In genomic region chr22:32361257-32361656, GRCh38 we compare ENCODE assay signal across 41 cellular contexts. TPM values are rescaled to one million over a fixed set of nuclear protein-coding genes. Genes with fewer than 3 reads are reported as not detected.
"Had no signal": no experiment of that assay in that cellular context is flagged by ENCODE, and none has a peak within 500 bp of the region (broad histone marks: within the 10 kb centered on the region; RNA-seq: fewer than 3 reads in every experiment).

No MANE protein-coding gene starts in this region.

- ATAC-seq: activated CD4-positive, alpha-beta T cell treated with anti-CD3 and anti-CD28 coated beads for 36 hours; activated CD4-positive, CD25-positive, alpha-beta regulatory T cell treated with anti-CD3 and anti-CD28 coated beads, Interleukin-2, amount 50 U/mL, for 24 hours; activated CD8-positive, alpha-beta T cell treated with anti-CD3 and anti-CD28 coated beads for 36 hours; activated naive CD8-positive, alpha-beta T cell treated with anti-CD3 and anti-CD28 coated beads, Interleukin-2, amount 50 U/mL, for 24 hours; activated T-cell treated with anti-CD3 and anti-CD28 coated beads, Interleukin-2, amount 50 U/mL, for 4 hours; activated T-cell treated with anti-CD3 and anti-CD28 coated beads, Interleukin-2, amount 50 U/mL, for 72 hours; activated T-helper 17 cell treated with anti-CD3 and anti-CD28 coated beads, Interleukin-2, amount 50 U/mL, for 72 hours had no signal

- H3K9me3 ChIP-seq: ascending aorta had no signal

- FAIRE-seq: bronchial epithelial cell, TTC549 had no signal

- H3K4me3 ChIP-seq: ascending aorta, cardiac muscle cell had no signal

- DNase-seq: activated CD4-positive, alpha-beta memory T cell treated with anti-CD3 and anti-CD28 coated beads for 36 hours; activated CD4-positive, alpha-beta T cell treated with anti-CD3 and anti-CD28 coated beads for 1 hour; activated CD4-positive, alpha-beta T cell treated with anti-CD3 and anti-CD28 coated beads for 36 hours; activated CD4-positive, alpha-beta T cell treated with anti-CD3 and anti-CD28 coated beads for 48 hours; activated CD4-positive, alpha-beta T cell treated with anti-CD3 and anti-CD28 coated beads, Interleukin-2, amount 50 U/mL, for 1 hour; activated CD4-positive, alpha-beta T cell treated with anti-CD3 and anti-CD28 coated beads, Interleukin-2, amount 50 U/mL, for 4 hours; activated CD4-positive, CD25-positive, alpha-beta regulatory T cell; activated CD8-positive, alpha-beta memory T cell treated with anti-CD3 and anti-CD28 coated beads, Interleukin-2, amount 50 U/mL, for 4 hours; activated CD8-positive, alpha-beta T cell treated with anti-CD3 and anti-CD28 coated beads for 36 hours; activated gamma-delta T cell; activated naive CD4-positive, alpha-beta T cell treated with anti-CD3 and anti-CD28 coated beads, Interleukin-2, amount 10 ng/mL, durations not matched to agents 7 days and 5 days; activated naive CD4-positive, alpha-beta T cell treated with Interleukin-2 at 50 U/mL for 16 hours; activated naive CD8-positive, alpha-beta T cell treated with anti-CD3 and anti-CD28 coated beads, Interleukin-2, amount 10 ng/mL, durations not matched to agents 7 days and 5 days; activated naive CD8-positive, alpha-beta T cell treated with anti-CD3 and anti-CD28 coated beads, Interleukin-2, amount 50 U/mL, for 24 hours; activated T-cell treated with anti-CD3 and anti-CD28 coated beads for 4 hours; activated T-cell treated with anti-CD3 and anti-CD28 coated beads, Interleukin-2, amount 50 U/mL, for 1 hour; activated T-cell treated with anti-CD3 and anti-CD28 coated beads, Interleukin-2, amount 50 U/mL, for 4 hours; activated T-cell treated with anti-CD3 and anti-CD28 coated beads, Interleukin-2, amount 50 U/mL, for 72 hours; amygdala; anterior cingulate cortex; caudate nucleus; cerebellar nuclear complex; T-helper 1 cell; T-helper 2 cell; T-helper 9 cell had no signal

- H3K27ac Mint-ChIP-seq: activated CD4-positive, alpha-beta memory T cell treated with anti-CD3 and anti-CD28 coated beads for 36 hours; activated CD4-positive, alpha-beta T cell treated with anti-CD3 and anti-CD28 coated beads for 36 hours; activated CD8-positive, alpha-beta T cell treated with anti-CD3 and anti-CD28 coated beads for 36 hours; activated naive CD4-positive, alpha-beta T cell treated with anti-CD3 and anti-CD28 coated beads, Interleukin-2, amount 10 ng/mL, durations not matched to agents 7 days and 5 days; activated naive CD4-positive, alpha-beta T cell treated with anti-CD3 and anti-CD28 coated beads, Interleukin-2, amount 50 U/mL, for 24 hours; activated naive CD8-positive, alpha-beta T cell; activated naive CD8-positive, alpha-beta T cell treated with anti-CD3 and anti-CD28 coated beads, Interleukin-2, amount 10 ng/mL, durations not matched to agents 7 days and 5 days; activated naive CD8-positive, alpha-beta T cell treated with anti-CD3 and anti-CD28 coated beads, Interleukin-2, amount 50 U/mL, for 24 hours; activated T-cell treated with anti-CD3 and anti-CD28 coated beads, Interleukin-2, amount 50 U/mL, for 72 hours; activated T-helper 1 cell treated with anti-CD3 and anti-CD28 coated beads, Interleukin-12 subunit alpha, Interleukin-12 subunit beta, Interleukin-2, Interleukin-4 antibody, amounts not matched to agents 30 ng/mL and 10 ng/mL and 1 ng/mL, durations not matched to agents 14 hours and 24 hours and 36 hours; activated T-helper 17 cell treated with anti-CD3 and anti-CD28 coated beads, Interleukin-2, amount 50 U/mL, for 72 hours; brain; T-helper 1 cell treated with Interleukin-12 subunit alpha and Interleukin-12 subunit beta and Interleukin-4 antibody, amounts not matched to agents 30 μg/mL and 1 μg/mL, for 36 hours; T-helper 2 cell treated with Interferon-gamma antibody and Interleukin-4, amounts not matched to agents 5 μg/mL and 100 μg/mL, for 36 hours had no signal

- H3K4me1 Mint-ChIP-seq: activated CD4-positive, alpha-beta T cell treated with anti-CD3 and anti-CD28 coated beads for 36 hours; activated naive CD4-positive, alpha-beta T cell treated with anti-CD3 and anti-CD28 coated beads, Interleukin-2, amount 10 ng/mL, durations not matched to agents 7 days and 5 days; activated naive CD4-positive, alpha-beta T cell treated with anti-CD3 and anti-CD28 coated beads, Interleukin-2, amount 50 U/mL, for 24 hours; activated naive CD8-positive, alpha-beta T cell treated with anti-CD3 and anti-CD28 coated beads, Interleukin-2, amount 10 ng/mL, durations not matched to agents 7 days and 5 days; activated naive CD8-positive, alpha-beta T cell treated with anti-CD3 and anti-CD28 coated beads, Interleukin-2, amount 50 U/mL, for 24 hours; activated T-helper 17 cell treated with anti-CD3 and anti-CD28 coated beads, Interleukin-2, amount 50 U/mL, for 72 hours; brain; central memory CD8-positive, alpha-beta T cell had no signal

- H3K36me3 ChIP-seq: ascending aorta, cardiac muscle cell had no signal

- H3K9me3 Mint-ChIP-seq: activated CD4-positive, alpha-beta memory T cell treated with anti-CD3 and anti-CD28 coated beads for 36 hours; activated CD8-positive, alpha-beta T cell treated with anti-CD3 and anti-CD28 coated beads for 36 hours; activated naive CD4-positive, alpha-beta T cell treated with anti-CD3 and anti-CD28 coated beads, Interleukin-2, amount 10 ng/mL, durations not matched to agents 7 days and 5 days; activated naive CD4-positive, alpha-beta T cell treated with anti-CD3 and anti-CD28 coated beads, Interleukin-2, amount 50 U/mL, for 24 hours; activated naive CD8-positive, alpha-beta T cell treated with anti-CD3 and anti-CD28 coated beads, Interleukin-2, amount 10 ng/mL, durations not matched to agents 7 days and 5 days; activated naive CD8-positive, alpha-beta T cell treated with anti-CD3 and anti-CD28 coated beads, Interleukin-2, amount 50 U/mL, for 24 hours; activated T-cell treated with anti-CD3 and anti-CD28 coated beads, Interleukin-2, amount 50 U/mL, for 4 hours; activated T-cell treated with anti-CD3 and anti-CD28 coated beads, Interleukin-2, amount 50 U/mL, for 72 hours; activated T-helper 1 cell treated with anti-CD3 and anti-CD28 coated beads, Interleukin-12 subunit alpha, Interleukin-12 subunit beta, Interleukin-2, Interleukin-4 antibody, amounts not matched to agents 30 ng/mL and 10 ng/mL and 1 ng/mL, durations not matched to agents 14 hours and 24 hours and 36 hours; activated T-helper 17 cell treated with anti-CD3 and anti-CD28 coated beads, Interleukin-2, amount 50 U/mL, for 72 hours; brain; central memory CD8-positive, alpha-beta T cell; T-helper 1 cell treated with Interleukin-12 subunit alpha and Interleukin-12 subunit beta and Interleukin-4 antibody, amounts not matched to agents 30 μg/mL and 1 μg/mL, for 36 hours; T-helper 2 cell treated with Interferon-gamma antibody and Interleukin-4, amounts not matched to agents 5 μg/mL and 100 μg/mL, for 36 hours had no signal

- H3K27me3 ChIP-seq: ascending aorta, cardiac muscle cell had no signal

- H3K27me3 Mint-ChIP-seq: activated CD4-positive, alpha-beta T cell treated with anti-CD3 and anti-CD28 coated beads for 36 hours; activated CD8-positive, alpha-beta T cell treated with anti-CD3 and anti-CD28 coated beads for 36 hours; activated naive CD4-positive, alpha-beta T cell treated with anti-CD3 and anti-CD28 coated beads, Interleukin-2, amount 50 U/mL, for 24 hours; activated naive CD8-positive, alpha-beta T cell; activated naive CD8-positive, alpha-beta T cell treated with anti-CD3 and anti-CD28 coated beads, Interleukin-2, amount 10 ng/mL, durations not matched to agents 7 days and 5 days; activated naive CD8-positive, alpha-beta T cell treated with anti-CD3 and anti-CD28 coated beads, Interleukin-2, amount 50 U/mL, for 24 hours; activated T-helper 17 cell treated with anti-CD3 and anti-CD28 coated beads, Interleukin-2, amount 50 U/mL, for 72 hours had no signal

- H3K4me3 Mint-ChIP-seq: activated CD4-positive, alpha-beta memory T cell treated with anti-CD3 and anti-CD28 coated beads for 36 hours; activated CD4-positive, alpha-beta T cell treated with anti-CD3 and anti-CD28 coated beads for 36 hours; activated CD8-positive, alpha-beta T cell treated with anti-CD3 and anti-CD28 coated beads for 36 hours; activated naive CD4-positive, alpha-beta T cell treated with anti-CD3 and anti-CD28 coated beads, Interleukin-2, amount 10 ng/mL, durations not matched to agents 7 days and 5 days; activated naive CD4-positive, alpha-beta T cell treated with anti-CD3 and anti-CD28 coated beads, Interleukin-2, amount 50 U/mL, for 24 hours; activated naive CD8-positive, alpha-beta T cell; activated naive CD8-positive, alpha-beta T cell treated with anti-CD3 and anti-CD28 coated beads, Interleukin-2, amount 10 ng/mL, durations not matched to agents 7 days and 5 days; activated naive CD8-positive, alpha-beta T cell treated with anti-CD3 and anti-CD28 coated beads, Interleukin-2, amount 50 U/mL, for 24 hours; activated T-cell treated with anti-CD3 and anti-CD28 coated beads, Interleukin-2, amount 50 U/mL, for 4 hours; activated T-cell treated with anti-CD3 and anti-CD28 coated beads, Interleukin-2, amount 50 U/mL, for 72 hours; activated T-helper 1 cell treated with anti-CD3 and anti-CD28 coated beads, Interleukin-12 subunit alpha, Interleukin-12 subunit beta, Interleukin-2, Interleukin-4 antibody, amounts not matched to agents 30 ng/mL and 10 ng/mL and 1 ng/mL, durations not matched to agents 14 hours and 24 hours and 36 hours; activated T-helper 17 cell treated with anti-CD3 and anti-CD28 coated beads, Interleukin-2, amount 50 U/mL, for 72 hours; brain; central memory CD8-positive, alpha-beta T cell; T-helper 1 cell treated with Interleukin-12 subunit alpha and Interleukin-12 subunit beta and Interleukin-4 antibody, amounts not matched to agents 30 μg/mL and 1 μg/mL, for 36 hours; T-helper 2 cell treated with Interferon-gamma antibody and Interleukin-4, amounts not matched to agents 5 μg/mL and 100 μg/mL, for 36 hours had no signal

- H3K27ac ChIP-seq: ascending aorta, cardiac muscle cell, VCaP had no signal

- H3K4me1 ChIP-seq: ascending aorta had no signal

- H3K36me3 Mint-ChIP-seq: activated CD4-positive, alpha-beta memory T cell treated with anti-CD3 and anti-CD28 coated beads for 36 hours; activated naive CD4-positive, alpha-beta T cell treated with anti-CD3 and anti-CD28 coated beads, Interleukin-2, amount 10 ng/mL, durations not matched to agents 7 days and 5 days; activated naive CD8-positive, alpha-beta T cell treated with anti-CD3 and anti-CD28 coated beads, Interleukin-2, amount 10 ng/mL, durations not matched to agents 7 days and 5 days had no signal

RNA-seq across cellular contexts. Expression of gene RFPL3, which starts 3.6 kb away (rescaled TPM):
- total RNA-seq: activated CD4-positive, alpha-beta memory T cell treated with anti-CD3 and anti-CD28 coated beads for 36 hours; activated CD4-positive, alpha-beta T cell treated with anti-CD3 and anti-CD28 coated beads for 36 hours; activated CD8-positive, alpha-beta memory T cell treated with anti-CD3 and anti-CD28 coated beads for 36 hours; activated CD8-positive, alpha-beta T cell treated with anti-CD3 and anti-CD28 coated beads for 36 hours; activated naive CD8-positive, alpha-beta T cell treated with anti-CD3 and anti-CD28 coated beads, Interleukin-2, amount 10 ng/mL, durations not matched to agents 7 days and 5 days; activated T-cell treated with anti-CD3 and anti-CD28 coated beads, Interleukin-2, amount 50 U/mL, for 4 hours; activated T-cell treated with anti-CD3 and anti-CD28 coated beads, Interleukin-2, amount 50 U/mL, for 72 hours; activated T-helper 1 cell treated with anti-CD3 and anti-CD28 coated beads, Interleukin-12 subunit alpha, Interleukin-12 subunit beta, Interleukin-2, Interleukin-4 antibody, amounts not matched to agents 30 ng/mL and 10 ng/mL and 1 ng/mL, durations not matched to agents 14 hours and 24 hours and 36 hours; activated T-helper 17 cell treated with anti-CD3 and anti-CD28 coated beads, Interleukin-2, amount 50 U/mL, for 72 hours; ascending aorta; bronchial epithelial cell; cardiac muscle cell; chondrocyte had no signal
